In genomic region chr1:230681599-230681998, GRCh38 we compare ENCODE assay signal across 9 cellular contexts. TPM values are rescaled to one million over a fixed set of nuclear protein-coding genes. Genes with fewer than 3 reads are reported as not detected.
DNase-seq lines count a peak whose midpoint lies in the region; ATAC-seq and TF ChIP-seq lines count a peak whose summit lies in the region.
"Had no signal": no experiment of that assay in that cellular context is flagged by ENCODE, and none has a peak within 500 bp of the region (broad histone marks: within the 10 kb centered on the region; RNA-seq: fewer than 3 reads in every experiment).

No MANE protein-coding gene starts in this region.

- ATAC-seq in Right ventricle myocardium inferior, result peak; percentile 67
- peak; percentile 98 for ATAC-seq in PC-3
- ATAC-seq in HG02610 (IDR thresholded peaks at IDR 0.05; ENCODE audit: unreplicated experiment), result no peak

- H3K36me3 ChIP-seq in PC-3 (ENCODE audit: low read depth, low read length), result peaks cover 59% of the 10 kb centered on the region

- DNase-seq in Right ventricle myocardium inferior (ENCODE audit: missing footprints), result no peak
- DNase-seq in cardiac septum (ENCODE audit: low spot score), result no peak
- DNase-seq in PC-3, result peak; percentile 100
- DNase-seq in foreskin fibroblast, result peak; percentile 84 to 88
- DNase-seq in activated effector memory CD4-positive, alpha-beta T cell treated with anti-CD3 and anti-CD28 coated beads, Interleukin-2, amount 50 U/mL, for 16 hours, result no peak
- no peak for DNase-seq in epidermal melanocyte (ENCODE audit: insufficient read length, low spot score)
- DNase-seq in nephron progenitor cell, result no peak

- H3K4me3 ChIP-seq in PC-3 (ENCODE audit: low read length) (no peak overlapping the region), foreskin fibroblast (ENCODE audit: low read depth in 1 of 2, low read length in 2 of 2) (no peak overlapping the region)
- H3K4me3 ChIP-seq: skin epidermis had no signal

- H3K4me2 ChIP-seq in PC-3 (ENCODE audit: low read length), result peak overlapping the region; percentile 51

- H3K9ac ChIP-seq in PC-3 (ENCODE audit: low read length), result no peak overlapping the region

- POLR2A ChIA-PET in PC-3 (lab: Charles Lee; ENCODE audit: unreplicated experiment), result no interaction called here

- H3K4me1 ChIP-seq in PC-3 (ENCODE audit: insufficient read depth, low read length), result peaks cover 43% of the 10 kb centered on the region

- H3K9me3 Mint-ChIP-seq in nephron progenitor cell, result peaks cover 6% of the 10 kb centered on the region

- peaks cover 73% of the 10 kb centered on the region for H3K36me3 Mint-ChIP-seq in nephron progenitor cell (ENCODE audit: low read depth)

- H3K27me3 Mint-ChIP-seq in nephron progenitor cell (ENCODE audit: low read depth, poor library complexity), result no peaks in the 10 kb centered on the region

- peaks cover 9% of the 10 kb centered on the region; the same call in 1 of the 2 replicates for H4K20me1 ChIP-seq in PC-3 (ENCODE audit: low read length)

- no peaks in the 10 kb centered on the region for H3K79me2 ChIP-seq in PC-3 (ENCODE audit: low read length)

- peaks cover 30% of the 10 kb centered on the region for H3F3A ChIP-seq in PC-3 (ENCODE audit: low read length, unreplicated experiment)

- peak overlapping the region; percentile 71 for H3K27ac ChIP-seq in PC-3 (ENCODE audit: low read length)

- no peaks in the 10 kb centered on the region for H3K4me1 Mint-ChIP-seq in nephron progenitor cell

- H2AFZ ChIP-seq in PC-3 (ENCODE audit: low read length), result no peak overlapping the region

- no peak overlapping the region for H3K27ac Mint-ChIP-seq in nephron progenitor cell

- intact Hi-C loops in Right ventricle myocardium inferior (cut with DNase I), result no loop called here
- intact Hi-C loops in cardiac septum (cut with DNase I), result no loop called here
- intact Hi-C loops in PC-3 (cut with micrococcal nuclease), result loop anchor here (1.0 to 5.0 kb wide), 4 partner anchors 31 to 61 kb away; partner anchors contain the start of gene COG2

- H3K27me3 ChIP-seq in PC-3 (ENCODE audit: low read length), result no peaks in the 10 kb centered on the region

- TF ChIP-seq CTCF in PC-3 (conservative IDR thresholded peaks at IDR 0.05; ENCODE audit: low read depth, low read length) (no peak), foreskin fibroblast (IDR thresholded peaks at IDR 0.05; ENCODE audit: low read depth, low read length) (no peak), nephron progenitor cell (IDR thresholded peaks at IDR 0.05) (no peak)

- CTCF ChIA-PET in PC-3 (lab: Charles Lee), result interaction anchor here (0.6 kb wide), 1 partner anchor 9 kb away, joined by 3 read pairs; no protein-coding TSS in a partner anchor

- no TSS peak for BruUV-seq in PC-3 (replicated peaks; lab: Mats Ljungman, UMichigan)

- H3K9me3 ChIP-seq in PC-3 (ENCODE audit: low read length), result no peaks in the 10 kb centered on the region

- no peaks in the 10 kb centered on the region for H3K9me2 ChIP-seq in PC-3 (replicated peaks; ENCODE audit: low read length)

- no peak overlapping the region for H3K4me3 Mint-ChIP-seq in nephron progenitor cell

RNA-seq across cellular contexts. Expression of gene AGT, which starts 32.3 kb away (rescaled TPM):
- 74.5 TPM for total RNA-seq in Right ventricle myocardium inferior
- total RNA-seq in cardiac septum, result 71.0 TPM
- 0.35 TPM in 1 of 2 replicates, not detected in the other for total RNA-seq in PC-3 (2014; rRNA removed)

RNA-seq across cellular contexts. Expression of gene COG2, which starts 39.3 kb away (rescaled TPM):
- total RNA-seq in Right ventricle myocardium inferior, result 28.1 TPM
- 19.4 TPM for total RNA-seq in cardiac septum
- 42.0 and 51.0 TPM in 2 replicates for total RNA-seq in PC-3 (2014; rRNA removed)

Comparison
In these comparisons a context has a peak if more than half of its experiments do, and no peak if none do; other contexts are left out.
1. DNase-seq: peak in PC-3 (single experiment) and foreskin fibroblast (2 of 2); none in Right ventricle myocardium inferior (single experiment), cardiac septum (single experiment), activated effector memory CD4-positive, alpha-beta T cell treated with anti-CD3 and anti-CD28 coated beads, Interleukin-2, amount 50 U/mL, for 16 hours (single experiment), epidermal melanocyte (single experiment) and nephron progenitor cell (single experiment).
2. RNA of gene AGT, which starts 32.3 kb away (total RNA-seq): 74.5 TPM in Right ventricle myocardium inferior (single experiment) and 71.0 TPM in cardiac septum (single experiment); 0.35 TPM in PC-3; every median in the first group is over 10 times any median in the second.